Comparison of ENCODE assay signal across 1 cellular context in genomic region chr1:50416150-50416527, GRCh38.
TF ChIP-seq lines count a peak whose summit lies in the region.

No MANE protein-coding gene starts in this region.

TF ChIP-seq in A549, 52 proteins besides CTCF, POLR2A, EP300 and RAD21 (continued from another document):
- TF ChIP-seq REST (IDR thresholded peaks at IDR 0.05): no peak
- TF ChIP-seq RCOR1 (IDR thresholded peaks at IDR 0.05; ENCODE audit: low read depth, low read length): no peak
- no peak for TF ChIP-seq ZSCAN20 (CRISPR knock-in tag; IDR thresholded peaks at IDR 0.05)
- TF ChIP-seq TP53 (CRISPR knock-in tag; IDR thresholded peaks at IDR 0.05): no peak
- no peak for TF ChIP-seq HOXA7 (CRISPR knock-in tag; IDR thresholded peaks at IDR 0.05)
- TF ChIP-seq ESRRA (IDR thresholded peaks at IDR 0.05; ENCODE audit: borderline replicate concordance, low read length): no peak
- no peak for TF ChIP-seq BCL3 (IDR thresholded peaks at IDR 0.05)
